8 cellular contexts compared by ENCODE assay signal in the genomic region with DNA sequence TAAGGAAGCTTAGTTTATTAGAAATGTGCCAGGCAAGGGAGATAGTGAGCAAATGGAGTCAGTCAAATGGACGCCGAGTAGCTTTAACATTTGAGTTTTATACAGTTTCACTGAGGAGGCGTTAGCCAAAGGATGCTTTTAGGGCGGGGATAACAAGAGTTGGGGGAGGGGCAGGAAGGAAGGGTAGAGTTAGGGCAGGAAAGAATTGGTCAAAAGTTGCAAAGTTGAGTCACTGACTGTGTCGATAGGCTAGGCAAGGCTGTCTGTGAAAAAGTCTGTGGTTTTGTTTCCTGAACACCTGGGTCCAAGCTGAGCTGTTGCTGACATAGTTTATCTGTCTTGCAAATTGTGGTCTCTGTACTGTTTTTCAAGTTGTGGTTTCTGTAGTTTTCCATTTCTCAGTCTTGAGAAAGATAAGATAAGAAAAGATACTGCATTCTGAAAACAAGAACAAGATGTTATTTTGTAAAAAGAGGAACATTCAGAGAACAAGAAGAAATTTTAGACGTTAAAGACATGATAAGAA.
A peak's percentile ranks its signal among the peaks of the same experiment; 100 is the strongest.
DNase-seq lines count a peak whose midpoint lies in the region; ATAC-seq lines count a peak whose summit lies in the region.

No MANE protein-coding gene starts in this region.

- peaks cover 25 to 35% (median 28%) of the 10 kb centered on the region in 10 experiments for H3K4me1 ChIP-seq in BLaER1 treated with 17β-estradiol and CSF1 and Interleukin-3, amounts not matched to agents 10 nM and 100 nM

- H3K27me3 ChIP-seq in BLaER1 treated with 17β-estradiol and CSF1 and Interleukin-3, amounts not matched to agents 10 nM and 100 nM = no peaks in the 10 kb centered on the region

- peak overlapping the region; percentile 72 to 100 (median 96); a peak in 21 of 22 replicates for H3K27ac ChIP-seq in BLaER1 treated with 17β-estradiol and CSF1 and Interleukin-3, amounts not matched to agents 10 nM and 100 nM
- H3K27ac ChIP-seq in epithelial cell of prostate = no peak overlapping the region

- no peaks in the 10 kb centered on the region for H4K20me1 ChIP-seq in BLaER1 treated with 17β-estradiol and CSF1 and Interleukin-3, amounts not matched to agents 10 nM and 100 nM

- H3K4me3 ChIP-seq in BLaER1 treated with 17β-estradiol and CSF1 and Interleukin-3, amounts not matched to agents 10 nM and 100 nM = peak overlapping the region in 7 of 10 experiments; percentile 30 to 49 (median 38); a peak in 8 of 20 replicates

- peak overlapping the region; percentile 19 to 74 (median 48); a peak in 18 of 22 replicates for H3K4me2 ChIP-seq in BLaER1 treated with 17β-estradiol and CSF1 and Interleukin-3, amounts not matched to agents 10 nM and 100 nM

- peaks cover 0 to 40% (median 24%) of the 10 kb centered on the region in 11 experiments; a peak in 16 of 22 replicates for H3K36me3 ChIP-seq in BLaER1 treated with 17β-estradiol and CSF1 and Interleukin-3, amounts not matched to agents 10 nM and 100 nM

- H3K9me3 ChIP-seq in BLaER1 treated with 17β-estradiol and CSF1 and Interleukin-3, amounts not matched to agents 10 nM and 100 nM (replicated peaks in 1 of 11) = peaks cover 95 to 100% (median 99%) of the 10 kb centered on the region in 11 experiments

- peak; percentile 99 for ATAC-seq in GM21381 (IDR thresholded peaks at IDR 0.05; ENCODE audit: unreplicated experiment)

- DNase-seq in HT1080 (ENCODE audit: low read depth) (peak; percentile 63), epithelial cell of prostate (ENCODE audit: low read depth, low spot score) (peak; percentile 26), NCI-H2081 (lab: John Stamatoyannopoulos, UW) (no peak), NCI-H345 treated with DMSO at 0.1 percent for 48 hours (lab: John Stamatoyannopoulos, UW; ENCODE audit: unreplicated experiment) (no peak)
- DNase-seq in activated CD4-positive, alpha-beta T cell treated with anti-CD3 and anti-CD28 coated beads, Interleukin-2, amount 50 U/mL, for 4 hours = peak; percentile 81 to 82
- peak; percentile 64 to 79 (median 72) for DNase-seq in stimulated activated CD4-positive, alpha-beta T cell treated with anti-CD3 and anti-CD28 coated beads, Interleukin-1b, Interleukin-23, amount 100 ng/mL, for 24 hours (ENCODE audit: low read depth in 4 of 4, low spot score in 1 of 4)

- H3K9ac ChIP-seq in BLaER1 treated with 17β-estradiol and CSF1 and Interleukin-3, amounts not matched to agents 10 nM and 100 nM = peak overlapping the region; percentile 49 to 92 (median 76); a peak in 21 of 22 replicates

Comparison
In these comparisons a context has a peak if more than half of its experiments do, and no peak if none do; other contexts are left out.
1. DNase-seq: peak in HT1080 (single experiment), activated CD4-positive, alpha-beta T cell treated with anti-CD3 and anti-CD28 coated beads, Interleukin-2, amount 50 U/mL, for 4 hours (2 of 2), epithelial cell of prostate (single experiment) and stimulated activated CD4-positive, alpha-beta T cell treated with anti-CD3 and anti-CD28 coated beads, Interleukin-1b, Interleukin-23, amount 100 ng/mL, for 24 hours (4 of 4); none in NCI-H2081 (0 of 2) and NCI-H345 treated with DMSO at 0.1 percent for 48 hours (single experiment).